10 cellular contexts compared by ENCODE assay signal in genomic region chrX:136714626-136715599, GRCh38.
DNase-seq lines count a peak whose midpoint lies in the region; ATAC-seq and TF ChIP-seq lines count a peak whose summit lies in the region.
"Had no signal": no experiment of that assay in that cellular context is flagged by ENCODE, and none has a peak within 500 bp of the region (broad histone marks: within the 10 kb centered on the region; RNA-seq: fewer than 3 reads in every experiment).

No MANE protein-coding gene starts in this region.

- intact Hi-C loops in activated T-helper 2 cell treated with anti-CD3 and anti-CD28 coated beads, Interferon-gamma antibody, Interleukin-2, Interleukin-4, amounts not matched to agents 10 μg/mL and 5 μg/mL and 100 μg/mL, durations not matched to agents 14 hours and 24 hours and 36 hours (cut with micrococcal nuclease), result loop anchor here (5.0 kb wide), 3 partner anchors 32 to 132 kb away; partner anchors contain the start of gene ARHGEF6

- no peak for TF ChIP-seq CTCF in GM12865 (IDR thresholded peaks at IDR 0.05; ENCODE audit: insufficient read depth, low read depth, low read length, missing control alignments)

- no peaks in the 10 kb centered on the region for H3K27me3 ChIP-seq in HAP-1 (ENCODE audit: low read depth)
- H3K27me3 ChIP-seq: upper lobe of right lung had no signal

- peaks cover 62% of the 10 kb centered on the region for H3K4me1 Mint-ChIP-seq in activated T-helper 2 cell treated with anti-CD3 and anti-CD28 coated beads, Interferon-gamma antibody, Interleukin-2, Interleukin-4, amounts not matched to agents 10 μg/mL and 5 μg/mL and 100 μg/mL, durations not matched to agents 14 hours and 24 hours and 36 hours (ENCODE audit: low read depth)

- ATAC-seq in GM19467 (IDR thresholded peaks at IDR 0.05; ENCODE audit: unreplicated experiment), result peak; percentile 83
- ATAC-seq in HG03175 (IDR thresholded peaks at IDR 0.05; ENCODE audit: unreplicated experiment), result peak; percentile 94
- ATAC-seq: upper lobe of right lung had no signal

- no peaks in the 10 kb centered on the region for H3K27me3 Mint-ChIP-seq in activated T-helper 2 cell treated with anti-CD3 and anti-CD28 coated beads, Interferon-gamma antibody, Interleukin-2, Interleukin-4, amounts not matched to agents 10 μg/mL and 5 μg/mL and 100 μg/mL, durations not matched to agents 14 hours and 24 hours and 36 hours (ENCODE audit: low read depth)

- H3K36me3 ChIP-seq in HAP-1 (replicated peaks), result no peaks in the 10 kb centered on the region
- H3K36me3 ChIP-seq: upper lobe of right lung had no signal

- in situ Hi-C loops in HAP-1 (cut with MboI; ENCODE audit: low sequenced_read_pairs), result loop anchor here (10.0 kb wide), 1 partner anchor 210 kb away; no protein-coding TSS in a partner anchor

- H3K4me3 ChIP-seq in GM12865 (ENCODE audit: low read depth, low read length) (no peak overlapping the region), HAP-1 (no peak overlapping the region)
- H3K4me3 ChIP-seq: upper lobe of right lung had no signal

- peaks cover 14% of the 10 kb centered on the region for H3K36me3 Mint-ChIP-seq in activated T-helper 2 cell treated with anti-CD3 and anti-CD28 coated beads, Interferon-gamma antibody, Interleukin-2, Interleukin-4, amounts not matched to agents 10 μg/mL and 5 μg/mL and 100 μg/mL, durations not matched to agents 14 hours and 24 hours and 36 hours (ENCODE audit: low read depth)

- H3K9me3 ChIP-seq in HAP-1, result no peaks in the 10 kb centered on the region
- H3K9me3 ChIP-seq: upper lobe of right lung had no signal

- DNase-seq in GM12865 (ENCODE audit: low read depth) (peak; percentile 55), mesenteric fat pad (ENCODE audit: low spot score) (no peak), HAP-1 (ENCODE audit: low spot score in 2 of 2) (no peak), SKM-1 (lab: John Stamatoyannopoulos, UW; ENCODE audit: unreplicated experiment) (no peak), globus pallidus (ENCODE audit: low spot score) (no peak)
- no peak for DNase-seq in activated T-helper 2 cell treated with anti-CD3 and anti-CD28 coated beads, Interferon-gamma antibody, Interleukin-2, Interleukin-4, amounts not matched to agents 10 μg/mL and 5 μg/mL and 100 μg/mL, durations not matched to agents 14 hours and 24 hours and 36 hours (ENCODE audit: low spot score)
- DNase-seq: NCI-H1930, upper lobe of right lung had no signal

- peaks cover 15% of the 10 kb centered on the region for H3K4me1 ChIP-seq in HAP-1

- H3K27ac Mint-ChIP-seq in activated T-helper 2 cell treated with anti-CD3 and anti-CD28 coated beads, Interferon-gamma antibody, Interleukin-2, Interleukin-4, amounts not matched to agents 10 μg/mL and 5 μg/mL and 100 μg/mL, durations not matched to agents 14 hours and 24 hours and 36 hours, result peak overlapping the region; percentile 93

- peak overlapping the region; percentile 69 for H3K4me3 Mint-ChIP-seq in activated T-helper 2 cell treated with anti-CD3 and anti-CD28 coated beads, Interferon-gamma antibody, Interleukin-2, Interleukin-4, amounts not matched to agents 10 μg/mL and 5 μg/mL and 100 μg/mL, durations not matched to agents 14 hours and 24 hours and 36 hours (ENCODE audit: low read depth)

- H3K9me3 Mint-ChIP-seq in activated T-helper 2 cell treated with anti-CD3 and anti-CD28 coated beads, Interferon-gamma antibody, Interleukin-2, Interleukin-4, amounts not matched to agents 10 μg/mL and 5 μg/mL and 100 μg/mL, durations not matched to agents 14 hours and 24 hours and 36 hours, result no peaks in the 10 kb centered on the region
